ENCODE assay signal across 9 cellular contexts in the genomic region with DNA sequence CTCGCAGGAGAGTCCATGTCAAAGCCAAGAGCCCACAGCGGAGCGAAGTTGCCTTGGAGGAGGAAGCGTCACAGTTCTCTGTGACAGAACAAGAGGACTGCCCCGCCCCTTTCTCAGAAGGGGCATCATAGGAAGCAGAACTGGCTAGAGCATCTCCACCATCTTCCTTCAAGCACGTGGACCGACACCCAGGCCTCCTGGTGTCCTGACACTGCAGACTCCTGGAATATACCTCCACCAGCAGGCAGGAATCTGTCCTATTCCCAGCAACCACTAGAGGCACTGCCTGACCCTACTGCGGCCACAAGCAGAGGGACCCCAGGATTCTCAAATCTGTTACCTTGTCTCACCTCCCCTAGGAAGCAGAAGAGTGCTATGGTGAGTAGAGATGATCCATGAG. TPM values are rescaled to one million over a fixed set of nuclear protein-coding genes. Genes with fewer than 3 reads are reported as not detected.
A peak's percentile ranks its signal among the peaks of the same experiment; 100 is the strongest.
DNase-seq lines count a peak whose midpoint lies in the region; ATAC-seq and TF ChIP-seq lines count a peak whose summit lies in the region.
"Had no signal": no experiment of that assay in that cellular context is flagged by ENCODE, and none has a peak within 500 bp of the region (broad histone marks: within the 10 kb centered on the region; RNA-seq: fewer than 3 reads in every experiment).

No MANE protein-coding gene starts in this region.

- H3K9me2 ChIP-seq in Loucy (replicated peaks; ENCODE audit: low read depth, low read length): no peaks in the 10 kb centered on the region

- no peak for DNase-seq in GM10248 (ENCODE audit: extremely low spot score)
- peak; percentile 27 for DNase-seq in dermis blood vessel endothelial cell
- peak; percentile 22 for DNase-seq in neural crest cell (ENCODE audit: low read depth, low spot score)
- no peak for DNase-seq in stimulated activated naive CD8-positive, alpha-beta T cell treated with anti-CD3 and anti-CD28 coated beads, Interleukin-15, Interleukin-2, amounts not matched to agents 100 U/mL and 50 U/mL, for 24 hours
- DNase-seq in activated CD4-positive, alpha-beta T cell treated with anti-CD3 and anti-CD28 coated beads, Interleukin-2, amount 50 U/mL, for 4 hours: no peak
- DNase-seq: activated B cell treated with CpG ODN at 0.5 μM for 24 hours, naive B cell had no signal

- H4K20me1 ChIP-seq in Loucy (ENCODE audit: insufficient read depth, low read length, poor library complexity, severe bottlenecking): no peaks in the 10 kb centered on the region

- TF ChIP-seq CTCF in GM10248 (IDR thresholded peaks at IDR 0.05; ENCODE audit: control extremely low read depth, extremely low read depth, low read depth, missing control alignments) (peak; percentile 12), Loucy (conservative IDR thresholded peaks at IDR 0.05; ENCODE audit: low read length) (peak; percentile 56), neural crest cell (conservative IDR thresholded peaks at IDR 0.05) (peak; percentile 57)

- no peak for ATAC-seq in stimulated activated naive CD8-positive, alpha-beta T cell treated with anti-CD3 and anti-CD28 coated beads, Interleukin-15, Interleukin-2, amounts not matched to agents 100 U/mL and 50 U/mL, for 24 hours
- ATAC-seq in activated CD4-positive, CD25-positive, alpha-beta regulatory T cell treated with anti-CD3 and anti-CD28 coated beads, Interleukin-2, amount 50 U/mL, for 24 hours: no peak

- H3K4me2 ChIP-seq in Loucy (ENCODE audit: low read depth, low read length, poor library complexity, severe bottlenecking): no peak overlapping the region

- no peak overlapping the region for H2AFZ ChIP-seq in Loucy (ENCODE audit: low read length)

- H3K27me3 ChIP-seq in Loucy (ENCODE audit: insufficient read depth, low read length, poor library complexity, severe bottlenecking): no peaks in the 10 kb centered on the region

- H3K9me3 Mint-ChIP-seq in neural crest cell: no peaks in the 10 kb centered on the region
- H3K9me3 Mint-ChIP-seq: activated B cell treated with CpG ODN at 0.5 μM for 24 hours, naive B cell had no signal

- no peaks in the 10 kb centered on the region for H3K36me3 Mint-ChIP-seq in neural crest cell (ENCODE audit: low read depth)

- no peak overlapping the region for H3K27ac Mint-ChIP-seq in neural crest cell (ENCODE audit: unreplicated experiment)
- H3K27ac Mint-ChIP-seq: activated B cell treated with CpG ODN at 0.5 μM for 24 hours had no signal

- H3K9ac ChIP-seq in Loucy (ENCODE audit: low read depth, low read length, poor library complexity, severe bottlenecking): no peak overlapping the region

- CTCF ChIA-PET in GM10248 (lab: Yijun Ruan, JAX): interaction anchor here (6.1 to 18.6 kb wide), 2 partner anchors 8 to 141 kb away, joined by 56 to 659 read pairs; no protein-coding TSS in a partner anchor

- no peaks in the 10 kb centered on the region for H3K79me2 ChIP-seq in Loucy (ENCODE audit: insufficient read depth, low read length)

- H3K4me3 ChIP-seq in Loucy (ENCODE audit: low read length, poor library complexity, severe bottlenecking): no peak overlapping the region

- H3F3A ChIP-seq in Loucy (ENCODE audit: low read depth): peaks cover under 1% of the 10 kb centered on the region; the same call in 1 of the 2 replicates

- POLR2A ChIA-PET in GM10248 (lab: Yijun Ruan, JAX): no interaction called here

- H3K36me3 ChIP-seq in Loucy (ENCODE audit: insufficient read depth, low read length): peaks cover 70% of the 10 kb centered on the region; the same call in 1 of the 2 replicates

- H3K9me3 ChIP-seq in Loucy (ENCODE audit: insufficient read depth, low read depth, low read length): no peaks in the 10 kb centered on the region

- H3K4me1 Mint-ChIP-seq in neural crest cell: no peaks in the 10 kb centered on the region
- H3K4me1 Mint-ChIP-seq: activated B cell treated with CpG ODN at 0.5 μM for 24 hours, naive B cell had no signal

- H3K4me1 ChIP-seq in Loucy (ENCODE audit: insufficient read depth, low read length, poor library complexity, severe bottlenecking): no peaks in the 10 kb centered on the region

- H3K27me3 Mint-ChIP-seq in neural crest cell (ENCODE audit: low read depth): peaks cover 3% of the 10 kb centered on the region

- H3K4me3 Mint-ChIP-seq in neural crest cell: no peak overlapping the region
- H3K4me3 Mint-ChIP-seq: activated B cell treated with CpG ODN at 0.5 μM for 24 hours, naive B cell had no signal

RNA-seq across cellular contexts. Expression of gene GPA33, which starts 37.8 kb away (rescaled TPM):
- total RNA-seq in dermis blood vessel endothelial cell: not detected in 2 replicates
- total RNA-seq in neural crest cell: not detected in 2 replicates
- total RNA-seq: activated B cell treated with CpG ODN at 0.5 μM for 24 hours had no signal

RNA-seq across cellular contexts. Expression of gene STYXL2, which starts 41.5 kb away (rescaled TPM):
- not detected in 2 replicates for total RNA-seq in dermis blood vessel endothelial cell
- total RNA-seq in neural crest cell: 0.07 and 0.11 TPM in 2 replicates
- total RNA-seq: activated B cell treated with CpG ODN at 0.5 μM for 24 hours had no signal

Comparison
In these comparisons a context has a peak if more than half of its experiments do, and no peak if none do; other contexts are left out.
1. DNase-seq: peak in dermis blood vessel endothelial cell (single experiment) and neural crest cell (single experiment); none in GM10248 (single experiment), stimulated activated naive CD8-positive, alpha-beta T cell treated with anti-CD3 and anti-CD28 coated beads, Interleukin-15, Interleukin-2, amounts not matched to agents 100 U/mL and 50 U/mL, for 24 hours (single experiment) and activated CD4-positive, alpha-beta T cell treated with anti-CD3 and anti-CD28 coated beads, Interleukin-2, amount 50 U/mL, for 4 hours (0 of 2).
2. Peak in every context shown above with its lines, with median percentiles within 50 percentile points of each other: CTCF ChIP-seq.